Comparison of ENCODE assay signal across 1 cellular context in genomic region chr19:5434351-5434917, GRCh38.
TF ChIP-seq lines count a peak whose summit lies in the region.

No MANE protein-coding gene starts in this region.

TF ChIP-seq in HCT116, 20 proteins besides CTCF, POLR2A, EP300 and RAD21:
- TF ChIP-seq SRF (IDR thresholded peaks at IDR 0.05; ENCODE audit: low read depth) (0 out of 2 replicates have a peak, but pooled peaks have one; percentile 3), EZH2phosphoT487 (IDR thresholded peaks at IDR 0.05; ENCODE audit: borderline replicate concordance) (no peak)
- TF ChIP-seq, protein P1, sequence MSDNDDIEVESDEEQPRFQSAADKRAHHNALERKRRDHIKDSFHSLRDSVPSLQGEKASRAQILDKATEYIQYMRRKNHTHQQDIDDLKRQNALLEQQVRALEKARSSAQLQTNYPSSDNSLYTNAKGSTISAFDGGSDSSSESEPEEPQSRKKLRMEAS (IDR thresholded peaks at IDR 0.05): no peak
